In genomic region chr6:101224751-101225150, GRCh38 we compare ENCODE assay signal across 9 cellular contexts.
"Had no signal": no experiment of that assay in that cellular context is flagged by ENCODE, and none has a peak within 500 bp of the region (broad histone marks: within the 10 kb centered on the region; RNA-seq: fewer than 3 reads in every experiment).

No MANE protein-coding gene starts in this region.

- H3K4me1 ChIP-seq: HAP-1 had no signal

- H3K36me3 ChIP-seq: HAP-1 had no signal

- H3K36me3 Mint-ChIP-seq: IgD-negative memory B cell had no signal

- H3K4me1 Mint-ChIP-seq: IgD-negative memory B cell had no signal

- H3K27me3 Mint-ChIP-seq: IgD-negative memory B cell had no signal

- DNase-seq: GM23248, GOT3, H7, HFFc6 had no signal

- ATAC-seq: HCT116, HepG2 had no signal

- H3K4me3 ChIP-seq: GM23248, HAP-1 had no signal

- H3K9ac ChIP-seq: GM23248 had no signal

- H2AFZ ChIP-seq: GM23248 had no signal

- H3K27ac Mint-ChIP-seq: HFFc6, IgD-negative memory B cell had no signal

- H3K9me3 ChIP-seq: HAP-1 had no signal

- H3K27ac ChIP-seq: GM23248, HL-60 had no signal

- H3K4me3 Mint-ChIP-seq: HFFc6, IgD-negative memory B cell had no signal
